8 cellular contexts compared by ENCODE assay signal in genomic region chr17:18040287-18040858, GRCh38. TPM values are rescaled to one million over a fixed set of nuclear protein-coding genes. Genes with fewer than 3 reads are reported as not detected.
DNase-seq lines count a peak whose midpoint lies in the region; ATAC-seq and TF ChIP-seq lines count a peak whose summit lies in the region.

No MANE protein-coding gene starts in this region.

- H3K27me3 ChIP-seq in DND-41 (ENCODE audit: insufficient read depth, low read length, poor library complexity) = no peaks in the 10 kb centered on the region
- H3K27me3 ChIP-seq in PC-3 (ENCODE audit: low read length) = no peaks in the 10 kb centered on the region
- no peaks in the 10 kb centered on the region for H3K27me3 ChIP-seq in osteoblast (ENCODE audit: insufficient read depth, low read length)

- H3K4me1 ChIP-seq in DND-41 (ENCODE audit: insufficient read depth, low read length) = peaks cover 48% of the 10 kb centered on the region
- H3K4me1 ChIP-seq in PC-3 (ENCODE audit: insufficient read depth, low read length) = peaks cover 33% of the 10 kb centered on the region
- peaks cover 31% of the 10 kb centered on the region for H3K4me1 ChIP-seq in osteoblast (ENCODE audit: insufficient read depth, low read length)

- H3F3A ChIP-seq in PC-3 (ENCODE audit: low read length, unreplicated experiment) = no peaks in the 10 kb centered on the region

- H3K9me3 ChIP-seq in DND-41 (ENCODE audit: insufficient read depth, low read length, severe bottlenecking) (no peaks in the 10 kb centered on the region), PC-3 (ENCODE audit: low read length) (no peaks in the 10 kb centered on the region), osteoblast (ENCODE audit: low read depth, low read length) (no peaks in the 10 kb centered on the region)

- CTCF ChIA-PET in PC-3 (lab: Charles Lee) = no interaction called here

- H3K9me2 ChIP-seq in PC-3 (replicated peaks; ENCODE audit: low read length) = no peaks in the 10 kb centered on the region

- DNase-seq in DND-41 (no peak), PC-3 (no peak), endothelial cell (ENCODE audit: low spot score) (no peak), osteoblast (ENCODE audit: insufficient read length, low spot score, missing footprints) (no peak), kidney glomerular epithelial cell (lab: John Stamatoyannopoulos, UW) (no peak), epidermal melanocyte (ENCODE audit: insufficient read length, low spot score) (no peak), germinal center (ENCODE audit: low spot score) (no peak)

- BruUV-seq in PC-3 (replicated peaks; lab: Mats Ljungman, UMichigan) = no TSS peak

- peak overlapping the region; percentile 58 for H3K27ac Mint-ChIP-seq in endothelial cell (ENCODE audit: unreplicated experiment)

- H3K36me3 ChIP-seq in DND-41 (ENCODE audit: insufficient read depth, low read length) (peaks cover 20% of the 10 kb centered on the region), PC-3 (ENCODE audit: low read depth, low read length) (no peaks in the 10 kb centered on the region), osteoblast (ENCODE audit: insufficient read depth, low read length) (peaks cover 5% of the 10 kb centered on the region)

- H3K9ac ChIP-seq in DND-41 (ENCODE audit: low read depth, low read length) = peak overlapping the region; percentile 65
- H3K9ac ChIP-seq in PC-3 (ENCODE audit: low read length) = peak overlapping the region; percentile 84

- H3K4me3 Mint-ChIP-seq in endothelial cell (ENCODE audit: unreplicated experiment) = peak overlapping the region; percentile 97

- H3K27me3 Mint-ChIP-seq in endothelial cell (ENCODE audit: unreplicated experiment) = peaks cover 6% of the 10 kb centered on the region

- peaks cover 84% of the 10 kb centered on the region for H3K79me2 ChIP-seq in DND-41 (ENCODE audit: insufficient read depth, low read length)
- peaks cover 76% of the 10 kb centered on the region for H3K79me2 ChIP-seq in PC-3 (ENCODE audit: low read length)
- peaks cover 77% of the 10 kb centered on the region for H3K79me2 ChIP-seq in osteoblast (ENCODE audit: insufficient read depth, low read length)

- no peak for ATAC-seq in DND-41 (ENCODE audit: insufficient read depth, low read depth)
- ATAC-seq in PC-3 = no peak
- no peak for ATAC-seq in HG03159 (IDR thresholded peaks at IDR 0.05; ENCODE audit: unreplicated experiment)

- intact Hi-C loops in PC-3 (cut with micrococcal nuclease) = no loop called here

- H3K4me2 ChIP-seq in DND-41 (ENCODE audit: insufficient read depth, low read length) (peak overlapping the region; percentile 90), PC-3 (ENCODE audit: low read length) (peak overlapping the region; percentile 100), osteoblast (ENCODE audit: insufficient read depth, low read length) (peak overlapping the region; percentile 91)

- peaks cover 21% of the 10 kb centered on the region for H4K20me1 ChIP-seq in DND-41 (ENCODE audit: insufficient read depth, low read length)
- no peaks in the 10 kb centered on the region for H4K20me1 ChIP-seq in PC-3 (ENCODE audit: low read length)
- peaks cover 20% of the 10 kb centered on the region for H4K20me1 ChIP-seq in osteoblast (ENCODE audit: insufficient read depth, low read length)

- peaks cover 27% of the 10 kb centered on the region for H3K4me1 Mint-ChIP-seq in endothelial cell (ENCODE audit: unreplicated experiment)

- H3K4me3 ChIP-seq in DND-41 (ENCODE audit: low read depth in 1 of 2, low read length in 2 of 2) (peak overlapping the region; percentile 58 to 88; a peak in 3 of 4 replicates), PC-3 (ENCODE audit: low read length) (peak overlapping the region; percentile 79), osteoblast (ENCODE audit: insufficient read depth, low read length) (peak overlapping the region; percentile 90)

- H3K27ac ChIP-seq in DND-41 (ENCODE audit: low read length) (peak overlapping the region; percentile 76), PC-3 (ENCODE audit: low read length) (no peak overlapping the region), osteoblast (ENCODE audit: low read depth, low read length) (peak overlapping the region; percentile 59)

- H3K36me3 Mint-ChIP-seq in endothelial cell (ENCODE audit: low read depth, unreplicated experiment) = peaks cover 5% of the 10 kb centered on the region

- POLR2A ChIA-PET in PC-3 (lab: Charles Lee; ENCODE audit: unreplicated experiment) = no interaction called here

- H3K9me3 Mint-ChIP-seq in endothelial cell (ENCODE audit: unreplicated experiment) = no peaks in the 10 kb centered on the region

- H2AFZ ChIP-seq in DND-41 (ENCODE audit: low read depth, low read length) (peak overlapping the region; percentile 92), PC-3 (ENCODE audit: low read length) (peak overlapping the region; percentile 92), osteoblast (ENCODE audit: low read length) (peak overlapping the region; percentile 77)

- no peak for TF ChIP-seq CTCF in DND-41 (IDR thresholded peaks at IDR 0.05; ENCODE audit: borderline replicate concordance, extremely low read depth, low read length, poor library complexity, severe bottlenecking)
- TF ChIP-seq CTCF in PC-3 (conservative IDR thresholded peaks at IDR 0.05; ENCODE audit: low read depth, low read length) = no peak
- no peak for TF ChIP-seq CTCF in endothelial cell (IDR thresholded peaks at IDR 0.05; ENCODE audit: unreplicated experiment)
- no peak for TF ChIP-seq CTCF in osteoblast (IDR thresholded peaks at IDR 0.05; ENCODE audit: extremely low read depth, low read depth, low read length)

RNA-seq across cellular contexts. Expression of gene GID4, which starts 1.2 kb away (rescaled TPM):
- total RNA-seq in PC-3 (2014; rRNA removed) = 7.3 and 9.7 TPM in 2 replicates
- 15.5 TPM for total RNA-seq in endothelial cell (ENCODE audit: unreplicated experiment)
- 13.0 and 13.3 TPM in 2 replicates for total RNA-seq in osteoblast

RNA-seq across cellular contexts. Expression of gene ATPAF2, which starts 1.4 kb away (rescaled TPM):
- total RNA-seq in PC-3 (2014; rRNA removed) (34.7 and 40.5 TPM in 2 replicates), endothelial cell (ENCODE audit: unreplicated experiment) (24.7 TPM), osteoblast (19.2 and 20.3 TPM in 2 replicates)

RNA-seq across cellular contexts. Expression of gene DRG2, which starts 47.4 kb away (rescaled TPM):
- total RNA-seq in PC-3 (2014; rRNA removed) (84.1 and 102 TPM in 2 replicates), endothelial cell (ENCODE audit: unreplicated experiment) (38.3 TPM), osteoblast (33.0 and 40.2 TPM in 2 replicates)
